In the genomic region with DNA sequence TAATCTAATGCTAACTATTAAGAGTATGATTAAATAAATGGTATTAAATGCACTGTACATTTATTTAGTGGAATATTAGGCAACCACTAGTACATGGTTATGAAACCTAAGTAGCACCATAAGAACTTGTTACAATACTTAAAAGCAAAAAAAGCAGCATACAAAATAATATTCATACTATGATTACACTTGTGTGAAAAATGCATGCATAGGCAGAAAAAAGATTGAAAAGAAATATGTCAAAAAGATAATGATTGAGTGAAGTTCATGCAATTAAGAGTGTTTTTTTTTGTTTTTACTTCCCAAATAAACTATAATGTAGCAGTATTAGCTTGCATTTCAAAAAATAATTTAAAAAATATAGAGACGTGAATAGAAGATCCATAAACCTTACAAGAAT, we compare ENCODE assay signal across 26 cellular contexts.
"Had no signal": no experiment of that assay in that cellular context is flagged by ENCODE, and none has a peak within 500 bp of the region (broad histone marks: within the 10 kb centered on the region; RNA-seq: fewer than 3 reads in every experiment).

No MANE protein-coding gene starts in this region.

- H3K27ac ChIP-seq: stomach, suprapubic skin, testis, thoracic aorta, thyroid gland, tibial artery, tibial nerve, transverse colon, upper lobe of left lung, upper lobe of right lung, uterus, vagina had no signal

- H3K4me1 ChIP-seq: testis, thyroid gland, transverse colon, upper lobe of right lung, uterus, vagina had no signal

- H3K4me3 ChIP-seq: stomach, suprapubic skin, testis, thoracic aorta, thyroid gland, tibial artery, tibial nerve, transverse colon, upper lobe of left lung, upper lobe of right lung, uterus, vagina had no signal

- DNase-seq: stimulated activated CD4-positive, alpha-beta T cell treated with anti-CD3 and anti-CD28 coated beads, Interleukin-2, amount 100 ng/mL, for 48 hours; stimulated activated CD4-positive, alpha-beta T cell treated with anti-CD3 and anti-CD28 coated beads, Interleukin-4, amount 100 ng/mL, for 1 hour; stimulated activated CD4-positive, alpha-beta T cell treated with anti-CD3 and anti-CD28 coated beads, Interleukin-4, amount 100 ng/mL, for 24 hours; stimulated activated CD4-positive, alpha-beta T cell treated with anti-CD3 and anti-CD28 coated beads, Interleukin-4, amount 100 ng/mL, for 4 hours; stimulated activated CD8-positive, alpha-beta memory T cell treated with anti-CD3 and anti-CD28 coated beads, Interleukin-4, amount 100 ng/mL, for 48 hours; stimulated activated naive B cell treated with anti-CD40 and anti-IgM and Interleukin-4, amounts not matched to agents 10 μg/mL and 1 μg/mL and 100 μg/mL, for 72 hours; stimulated activated naive CD4-positive, alpha-beta T cell; stimulated activated naive CD4-positive, alpha-beta T cell treated with Interleukin-2 at 50 U/mL for 16 hours; stimulated activated naive CD8-positive, alpha-beta T cell treated with anti-CD3 and anti-CD28 coated beads, Interleukin-15, amount 100 ng/mL, for 72 hours; stimulated activated naive CD8-positive, alpha-beta T cell treated with anti-CD3 and anti-CD28 coated beads, Interleukin-15, Interleukin-2, amounts not matched to agents 100 U/mL and 50 U/mL, for 24 hours; stomach; substantia nigra; testis; thyroid gland; tibial artery; transverse colon; trophoblast cell; upper lobe of left lung; upper lobe of right lung; uterus had no signal

- FAIRE-seq: urothelium cell line had no signal

- H3K36me3 ChIP-seq: stomach, suprapubic skin, thoracic aorta, thyroid gland, tibial artery, tibial nerve, transverse colon, upper lobe of left lung, upper lobe of right lung, uterus, vagina had no signal

- H3K9me3 ChIP-seq: stomach, suprapubic skin, testis, thoracic aorta, thyroid gland, tibial artery, tibial nerve, transverse colon, upper lobe of left lung, upper lobe of right lung, uterus, vagina had no signal

- H3K27me3 ChIP-seq: stomach, suprapubic skin, testis, thyroid gland, tibial artery, tibial nerve, transverse colon, upper lobe of left lung, upper lobe of right lung, uterus, vagina had no signal

- ATAC-seq: stimulated activated memory B cell treated with anti-CD40 and anti-IgM and Interleukin-4, amounts not matched to agents 10 μg/mL and 1 μg/mL and 100 μg/mL, for 72 hours; stimulated activated naive B cell treated with anti-CD40 and anti-IgM and Interleukin-4, amounts not matched to agents 10 μg/mL and 1 μg/mL and 100 μg/mL, for 72 hours; stimulated activated naive CD8-positive, alpha-beta T cell treated with anti-CD3 and anti-CD28 coated beads, Interleukin-15, amount 100 ng/mL, for 72 hours; stimulated activated naive CD8-positive, alpha-beta T cell treated with anti-CD3 and anti-CD28 coated beads, Interleukin-15, Interleukin-2, amounts not matched to agents 100 U/mL and 50 U/mL, for 24 hours; upper lobe of right lung had no signal
